Comparison of ENCODE assay signal across 16 cellular contexts in genomic region chr2:160967523-160967922, GRCh38.
A peak's percentile ranks its signal among the peaks of the same experiment; 100 is the strongest.
DNase-seq lines count a peak whose midpoint lies in the region; ATAC-seq and TF ChIP-seq lines count a peak whose summit lies in the region.
"Had no signal": no experiment of that assay in that cellular context is flagged by ENCODE, and none has a peak within 500 bp of the region (broad histone marks: within the 10 kb centered on the region; RNA-seq: fewer than 3 reads in every experiment).

No MANE protein-coding gene starts in this region.

- H3K9me3 ChIP-seq in right atrium auricular region (no peaks in the 10 kb centered on the region), heart right ventricle (peaks cover 0 to 6% (median 0%) of the 10 kb centered on the region in 11 donors), neural progenitor cell (ENCODE audit: low read depth) (no peaks in the 10 kb centered on the region), upper lobe of left lung (no peaks in the 10 kb centered on the region)
- H3K9me3 ChIP-seq: BLaER1 treated with 17β-estradiol and CSF1 and Interleukin-3, amounts not matched to agents 10 nM and 100 nM had no signal

- H2AFZ ChIP-seq in neural progenitor cell (replicated peaks): no peak overlapping the region

- H3K4me1 ChIP-seq in right atrium auricular region (peaks cover 0 to 16% of the 10 kb centered on the region in 2 donors), heart right ventricle (peaks cover 0 to 24% (median 13%) of the 10 kb centered on the region in 9 donors), neural progenitor cell (peaks cover 3% of the 10 kb centered on the region), upper lobe of left lung (peaks cover 0 to 7% (median 0%) of the 10 kb centered on the region in 4 donors)
- H3K4me1 ChIP-seq: BLaER1 treated with 17β-estradiol and CSF1 and Interleukin-3, amounts not matched to agents 10 nM and 100 nM had no signal

- H3K4me1 Mint-ChIP-seq in neural progenitor cell: peaks cover 4% of the 10 kb centered on the region

- H3K4me2 ChIP-seq in neural progenitor cell: no peak overlapping the region
- H3K4me2 ChIP-seq: BLaER1 treated with 17β-estradiol and CSF1 and Interleukin-3, amounts not matched to agents 10 nM and 100 nM had no signal

- WGBS in heart right ventricle, 2 donors: 22 to 39% methylated on average over 6 of the region's 6 CpGs
- WGBS in upper lobe of left lung, 2 donors: 47 to 49% methylated on average over 6 of the region's 6 CpGs

- H4K20me1 ChIP-seq in neural progenitor cell (ENCODE audit: low read depth): no peaks in the 10 kb centered on the region
- H4K20me1 ChIP-seq: BLaER1 treated with 17β-estradiol and CSF1 and Interleukin-3, amounts not matched to agents 10 nM and 100 nM had no signal

- H3K4me3 ChIP-seq in right atrium auricular region (no peak overlapping the region), heart right ventricle (no peak overlapping the region), neural progenitor cell (no peak overlapping the region), upper lobe of left lung (no peak overlapping the region)
- H3K4me3 ChIP-seq: BLaER1 treated with 17β-estradiol and CSF1 and Interleukin-3, amounts not matched to agents 10 nM and 100 nM had no signal

- no peak overlapping the region for H3K9ac ChIP-seq in neural progenitor cell
- H3K9ac ChIP-seq: BLaER1 treated with 17β-estradiol and CSF1 and Interleukin-3, amounts not matched to agents 10 nM and 100 nM had no signal

- no peak for TF ChIP-seq EP300 in upper lobe of left lung (IDR thresholded peaks at IDR 0.05)

- H3K27me3 Mint-ChIP-seq in neural progenitor cell (ENCODE audit: insufficient read depth, low read depth): no peaks in the 10 kb centered on the region

- H3K36me3 ChIP-seq in right atrium auricular region (no peaks in the 10 kb centered on the region), heart right ventricle (no peaks in the 10 kb centered on the region), neural progenitor cell (no peaks in the 10 kb centered on the region), upper lobe of left lung (no peaks in the 10 kb centered on the region)
- H3K36me3 ChIP-seq: BLaER1 treated with 17β-estradiol and CSF1 and Interleukin-3, amounts not matched to agents 10 nM and 100 nM had no signal

- DNase-seq in Right ventricle myocardium superior (no peak), right atrium auricular region (ENCODE audit: low spot score) (no peak), heart right ventricle (no peak), neural progenitor cell (ENCODE audit: low spot score) (no peak), upper lobe of left lung (no peak), cerebellar nuclear complex (lab: John Stamatoyannopoulos, UW) (no peak), NCI-H345 treated with DMSO at 0.1 percent for 48 hours (lab: John Stamatoyannopoulos, UW; ENCODE audit: unreplicated experiment) (no peak)
- DNase-seq: DMS 273 treated with DMSO at 0.1 percent for 48 hours, HFFc6, MM.1S, NCI-H1092 treated with DMSO at 0.1 percent for 48 hours, NCI-H2081 treated with DMSO at 0.1 percent for 48 hours, NCI-H510A treated with DMSO at 0.1 percent for 48 hours, SIG-M5 had no signal

- intact Hi-C loops in Right ventricle myocardium superior (cut with DNase I): no loop called here
- intact Hi-C loops in heart right ventricle (cut with DNase I): loop anchor here in 6 of 10 donors (2.0 to 10.0 kb wide), 7 partner anchors 473 to 647 kb away; partner anchors contain the start of gene RBMS1 (in 1 of the 6)

- no peaks in the 10 kb centered on the region for H3K9me3 Mint-ChIP-seq in neural progenitor cell
- H3K9me3 Mint-ChIP-seq: HFFc6 had no signal

- no peaks in the 10 kb centered on the region for H3K36me3 Mint-ChIP-seq in neural progenitor cell

- no peaks in the 10 kb centered on the region for H3K27me3 ChIP-seq in right atrium auricular region
- H3K27me3 ChIP-seq in heart right ventricle: no peaks in the 10 kb centered on the region
- no peaks in the 10 kb centered on the region for H3K27me3 ChIP-seq in neural progenitor cell
- no peaks in the 10 kb centered on the region for H3K27me3 ChIP-seq in upper lobe of left lung
- H3K27me3 ChIP-seq: BLaER1 treated with 17β-estradiol and CSF1 and Interleukin-3, amounts not matched to agents 10 nM and 100 nM had no signal

- no peaks in the 10 kb centered on the region for H3K79me2 ChIP-seq in neural progenitor cell (ENCODE audit: low read depth)

- H3K4me3 Mint-ChIP-seq in neural progenitor cell: no peak overlapping the region
- H3K4me3 Mint-ChIP-seq: HFFc6 had no signal

- peak overlapping the region; percentile 26 for H3K27ac Mint-ChIP-seq in neural progenitor cell
- H3K27ac Mint-ChIP-seq: HFFc6 had no signal

- H3K27ac ChIP-seq in right atrium auricular region (peak overlapping the region in 1 of 2 donors; percentile 41), heart right ventricle (peak overlapping the region in 5 of 10 donors; percentile 25 to 60 (median 37)), neural progenitor cell (no peak overlapping the region), upper lobe of left lung (peak overlapping the region in 3 of 4 donors; percentile 4 to 56 (median 37))
- H3K27ac ChIP-seq: BLaER1 treated with 17β-estradiol and CSF1 and Interleukin-3, amounts not matched to agents 10 nM and 100 nM had no signal

- no peak for TF ChIP-seq POLR2A in upper lobe of left lung (IDR thresholded peaks at IDR 0.05)

- TF ChIP-seq CTCF in right atrium auricular region (IDR thresholded peaks at IDR 0.05) (no peak), heart right ventricle (IDR thresholded peaks at IDR 0.05) (no peak), neural progenitor cell (IDR thresholded peaks at IDR 0.05) (no peak), upper lobe of left lung (IDR thresholded peaks at IDR 0.05) (no peak)

- ATAC-seq in Right ventricle myocardium superior (ENCODE audit: poor library complexity) (peak; percentile 55), heart right ventricle (peak in 6 of 8 donors; percentile 18 to 73 (median 57)), upper lobe of left lung (ENCODE audit: low FRiP score in 2 of 2) (no peak), GM18511 (IDR thresholded peaks at IDR 0.05; ENCODE audit: unreplicated experiment) (no peak)

- no peaks in the 10 kb centered on the region for H3F3A ChIP-seq in neural progenitor cell (ENCODE audit: low read depth)

Comparison
In these comparisons a context has a peak if more than half of its experiments do, and no peak if none do; other contexts are left out.
1. ATAC-seq: peak in Right ventricle myocardium superior (single experiment) and heart right ventricle (6 of 8); none in upper lobe of left lung (0 of 2) and GM18511 (single experiment).